ENCODE assay signal across 8 cellular contexts in the genomic region with DNA sequence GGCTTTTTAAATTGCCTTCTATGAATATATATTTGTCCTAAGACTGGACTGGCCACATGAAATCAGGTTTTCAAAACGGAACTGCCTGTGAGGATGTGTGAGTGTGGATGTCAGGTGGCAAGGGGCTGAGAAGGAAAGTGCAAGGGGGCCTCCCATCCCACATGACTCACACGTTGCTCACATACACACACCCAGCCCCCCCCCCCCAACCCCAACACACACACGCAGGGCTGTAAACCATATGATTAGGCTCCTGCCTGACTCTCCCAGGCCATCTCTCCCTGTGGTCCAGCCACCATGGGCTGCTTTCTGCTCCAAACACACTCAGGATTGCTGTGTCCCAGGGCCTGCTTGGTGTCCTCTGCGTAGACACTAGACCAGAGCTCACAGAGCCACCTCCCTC. TPM values are rescaled to one million over a fixed set of nuclear protein-coding genes. Genes with fewer than 3 reads are reported as not detected.
DNase-seq lines count a peak whose midpoint lies in the region; ATAC-seq and TF ChIP-seq lines count a peak whose summit lies in the region.

No MANE protein-coding gene starts in this region.

- H3K36me3 Mint-ChIP-seq in activated CD4-positive, alpha-beta memory T cell treated with anti-CD3 and anti-CD28 coated beads for 36 hours = no peaks in the 10 kb centered on the region

- peaks cover 22% of the 10 kb centered on the region for H3K4me1 ChIP-seq in foreskin keratinocyte

- DNase-seq in GM03348 (ENCODE audit: low spot score) (peak; percentile 69), HT1080 (ENCODE audit: low read depth) (peak; percentile 82), foreskin keratinocyte (peak; percentile 74 to 85), NCI-H2196 (lab: John Stamatoyannopoulos, UW; ENCODE audit: unreplicated experiment) (no peak)
- peak; percentile 68 for DNase-seq in activated CD4-positive, alpha-beta memory T cell treated with anti-CD3 and anti-CD28 coated beads for 36 hours
- peak; percentile 22 for DNase-seq in stimulated activated CD4-positive, alpha-beta T cell treated with anti-CD3 and anti-CD28 coated beads, Interleukin-2, amount 100 ng/mL, for 4 hours (ENCODE audit: low read depth)

- CTCF ChIA-PET in activated CD4-positive, alpha-beta memory T cell treated with anti-CD3 and anti-CD28 coated beads for 36 hours (lab: Charles Lee) = interaction anchor here (1.4 to 1.5 kb wide), 2 partner anchors 12 to 89 kb away, joined by 4 read pairs; no protein-coding TSS in a partner anchor

- ATAC-seq in foreskin keratinocyte (peak; percentile 81), HG02623 (IDR thresholded peaks at IDR 0.05; ENCODE audit: unreplicated experiment) (no peak), GM21367 (IDR thresholded peaks at IDR 0.05; ENCODE audit: unreplicated experiment) (no peak)

- no peak for TF ChIP-seq CTCF in foreskin keratinocyte (conservative IDR thresholded peaks at IDR 0.05)

- H3K27me3 Mint-ChIP-seq in activated CD4-positive, alpha-beta memory T cell treated with anti-CD3 and anti-CD28 coated beads for 36 hours = no peaks in the 10 kb centered on the region

- no peak overlapping the region for H3K27ac Mint-ChIP-seq in activated CD4-positive, alpha-beta memory T cell treated with anti-CD3 and anti-CD28 coated beads for 36 hours

- H3K9me3 Mint-ChIP-seq in activated CD4-positive, alpha-beta memory T cell treated with anti-CD3 and anti-CD28 coated beads for 36 hours = no peaks in the 10 kb centered on the region

- peak overlapping the region; percentile 97 for H3K27ac ChIP-seq in foreskin keratinocyte

- POLR2A ChIA-PET in activated CD4-positive, alpha-beta memory T cell treated with anti-CD3 and anti-CD28 coated beads for 36 hours (lab: Charles Lee) = interaction anchor here (1.8 kb wide), 1 partner anchor 13 kb away, joined by 7 read pairs; no protein-coding TSS in a partner anchor

- no peak overlapping the region for H3K4me3 Mint-ChIP-seq in activated CD4-positive, alpha-beta memory T cell treated with anti-CD3 and anti-CD28 coated beads for 36 hours

- H3K4me1 Mint-ChIP-seq in activated CD4-positive, alpha-beta memory T cell treated with anti-CD3 and anti-CD28 coated beads for 36 hours (ENCODE audit: low read depth) = peaks cover 11% of the 10 kb centered on the region

- intact Hi-C loops in activated CD4-positive, alpha-beta memory T cell treated with anti-CD3 and anti-CD28 coated beads for 36 hours (cut with micrococcal nuclease) = loop anchor here (1.0 kb wide), 1 partner anchor 23 kb away; no protein-coding TSS in a partner anchor

- no peaks in the 10 kb centered on the region for H3K27me3 ChIP-seq in foreskin keratinocyte

RNA-seq across cellular contexts. Expression of gene DEGS1, which starts 22.4 kb away (rescaled TPM):
- 64.7 and 88.3 TPM in 2 replicates for total RNA-seq in HT1080 (2014; rRNA removed; shearing (Covaris generic))
- 90.7 and 105 TPM in 2 replicates for polyA plus RNA-seq in HT1080 (2015; cell fraction: cytosol; rRNA removed)
- 96.3 and 106 TPM in 2 replicates for polyA plus RNA-seq in HT1080 (2015; cell fraction: nucleus; rRNA removed)
- total RNA-seq in activated CD4-positive, alpha-beta memory T cell treated with anti-CD3 and anti-CD28 coated beads for 36 hours = 10 to 100 TPM; 27.9 to 28.4 TPM
- 107 and 122 TPM in 2 replicates for total RNA-seq in foreskin keratinocyte
- polyA plus RNA-seq in foreskin keratinocyte = 111 and 114 TPM in 2 replicates
